In the genomic region with DNA sequence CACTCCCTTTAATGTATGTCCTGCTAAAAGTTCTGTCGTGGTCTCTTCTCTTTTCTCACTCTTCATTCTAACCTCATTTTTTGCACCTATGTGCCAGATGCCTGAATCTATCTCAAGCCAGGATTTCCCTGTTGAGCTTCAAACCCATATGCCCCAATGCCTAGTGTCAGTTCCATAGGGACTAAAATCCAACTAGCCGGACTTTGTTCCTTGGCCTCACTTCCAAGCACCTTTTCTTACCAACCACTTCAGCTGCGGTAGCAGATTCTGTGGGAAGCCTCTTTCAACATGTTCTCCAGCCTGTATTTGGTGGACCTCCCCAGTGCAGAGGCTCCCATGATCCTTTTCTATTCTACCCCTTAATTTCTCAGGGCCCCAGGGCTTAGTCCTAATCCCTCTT, we compare ENCODE assay signal across 28 cellular contexts. TPM values are rescaled to one million over a fixed set of nuclear protein-coding genes. Genes with fewer than 3 reads are reported as not detected.
"Had no signal": no experiment of that assay in that cellular context is flagged by ENCODE, and none has a peak within 500 bp of the region (broad histone marks: within the 10 kb centered on the region; RNA-seq: fewer than 3 reads in every experiment).

No MANE protein-coding gene starts in this region.

- H3K9me3 ChIP-seq: adrenal gland, Peyer's patch, SJSA1 had no signal

- H3K9ac ChIP-seq: KMS-11 had no signal

- H3K36me3 Mint-ChIP-seq: activated CD4-positive, alpha-beta memory T cell treated with anti-CD3 and anti-CD28 coated beads for 36 hours; activated naive CD8-positive, alpha-beta T cell treated with anti-CD3 and anti-CD28 coated beads, Interleukin-2, amount 10 ng/mL, durations not matched to agents 7 days and 5 days had no signal

- H3K27ac Mint-ChIP-seq: activated CD4-positive, alpha-beta memory T cell treated with anti-CD3 and anti-CD28 coated beads for 36 hours; activated CD4-positive, alpha-beta T cell treated with anti-CD3 and anti-CD28 coated beads, Interleukin-2, amount 10 ng/mL, durations not matched to agents 7 days and 5 days; activated naive CD8-positive, alpha-beta T cell treated with anti-CD3 and anti-CD28 coated beads, Interleukin-2, amount 10 ng/mL, durations not matched to agents 7 days and 5 days; T-helper 2 cell treated with Interferon-gamma antibody and Interleukin-4, amounts not matched to agents 5 μg/mL and 100 μg/mL, for 36 hours had no signal

- DNase-seq: activated CD4-positive, alpha-beta memory T cell treated with anti-CD3 and anti-CD28 coated beads for 36 hours; activated CD4-positive, alpha-beta T cell treated with anti-CD3 and anti-CD28 coated beads, Interleukin-2, amount 10 ng/mL, durations not matched to agents 7 days and 5 days; activated CD4-positive, CD25-positive, alpha-beta regulatory T cell; activated CD8-positive, alpha-beta memory T cell treated with anti-CD3 and anti-CD28 coated beads for 24 hours; activated gamma-delta T cell treated with Interleukin-2 at 50 U/mL for 16 hours; activated naive CD4-positive, alpha-beta T cell treated with anti-CD3 and anti-CD28 coated beads, Interleukin-2, amount 50 U/mL, for 16 hours; activated naive CD8-positive, alpha-beta T cell treated with anti-CD3 and anti-CD28 coated beads, Interleukin-2, amount 10 ng/mL, durations not matched to agents 7 days and 5 days; activated T-cell treated with anti-CD3 and anti-CD28 coated beads, Interleukin-2, amount 50 U/mL, for 4 hours; adrenal gland; anterior cingulate cortex; NCI-H1092; NCI-H1417; NCI-H1930; NCI-H2171; NCI-H2227 treated with DMSO at 0.1 percent for 48 hours; NCI-H510A; NCI-H526 treated with DMSO at 0.1 percent for 48 hours; NCI-H82; SHP77; SW 1271 had no signal

- H3K27me3 ChIP-seq: adrenal gland, Peyer's patch, SJSA1 had no signal

- H3K27ac ChIP-seq: adrenal gland, KMS-11, SJSA1 had no signal

- H3K4me3 ChIP-seq: adrenal gland, Peyer's patch, SJSA1 had no signal

- H3K36me3 ChIP-seq: adrenal gland, Peyer's patch, SJSA1 had no signal

- H3K9me3 Mint-ChIP-seq: activated CD4-positive, alpha-beta memory T cell treated with anti-CD3 and anti-CD28 coated beads for 36 hours; activated CD4-positive, alpha-beta T cell treated with anti-CD3 and anti-CD28 coated beads, Interleukin-2, amount 10 ng/mL, durations not matched to agents 7 days and 5 days; activated naive CD8-positive, alpha-beta T cell treated with anti-CD3 and anti-CD28 coated beads, Interleukin-2, amount 10 ng/mL, durations not matched to agents 7 days and 5 days; activated T-cell treated with anti-CD3 and anti-CD28 coated beads, Interleukin-2, amount 50 U/mL, for 4 hours; T-helper 2 cell treated with Interferon-gamma antibody and Interleukin-4, amounts not matched to agents 5 μg/mL and 100 μg/mL, for 36 hours had no signal

- ATAC-seq: activated T-cell treated with anti-CD3 and anti-CD28 coated beads, Interleukin-2, amount 50 U/mL, for 4 hours; SK-N-SH treated with all-trans-retinoic acid at 6 μM for 48 hours had no signal

- H3K4me3 Mint-ChIP-seq: activated CD4-positive, alpha-beta memory T cell treated with anti-CD3 and anti-CD28 coated beads for 36 hours; activated CD4-positive, alpha-beta T cell treated with anti-CD3 and anti-CD28 coated beads, Interleukin-2, amount 10 ng/mL, durations not matched to agents 7 days and 5 days; activated naive CD8-positive, alpha-beta T cell treated with anti-CD3 and anti-CD28 coated beads, Interleukin-2, amount 10 ng/mL, durations not matched to agents 7 days and 5 days; activated T-cell treated with anti-CD3 and anti-CD28 coated beads, Interleukin-2, amount 50 U/mL, for 4 hours; T-helper 2 cell treated with Interferon-gamma antibody and Interleukin-4, amounts not matched to agents 5 μg/mL and 100 μg/mL, for 36 hours had no signal

- H3K4me1 ChIP-seq: adrenal gland, SJSA1 had no signal

RNA-seq across cellular contexts. Expression of gene C9orf57, which starts 17.5 kb away (rescaled TPM):
- total RNA-seq: activated CD4-positive, alpha-beta memory T cell treated with anti-CD3 and anti-CD28 coated beads for 36 hours; activated CD4-positive, alpha-beta T cell treated with anti-CD3 and anti-CD28 coated beads, Interleukin-2, amount 10 ng/mL, durations not matched to agents 7 days and 5 days; activated naive CD8-positive, alpha-beta T cell treated with anti-CD3 and anti-CD28 coated beads, Interleukin-2, amount 10 ng/mL, durations not matched to agents 7 days and 5 days; activated T-cell treated with anti-CD3 and anti-CD28 coated beads, Interleukin-2, amount 50 U/mL, for 4 hours; adrenal gland; cardiac septum; MCF 10A; Peyer's patch; SJSA1; T-helper 1 cell treated with Interleukin-12 subunit alpha and Interleukin-12 subunit beta and Interleukin-4 antibody, amounts not matched to agents 30 ng/mL and 1 ng/mL, for 36 hours had no signal
- polyA plus RNA-seq: adrenal gland had no signal
